In genomic region chr1:225762002-225762441, GRCh38 we compare ENCODE assay signal across 13 cellular contexts. TPM values are rescaled to one million over a fixed set of nuclear protein-coding genes. Genes with fewer than 3 reads are reported as not detected.
DNase-seq lines count a peak whose midpoint lies in the region; ATAC-seq and TF ChIP-seq lines count a peak whose summit lies in the region.
"Had no signal": no experiment of that assay in that cellular context is flagged by ENCODE, and none has a peak within 500 bp of the region (broad histone marks: within the 10 kb centered on the region; RNA-seq: fewer than 3 reads in every experiment).

No MANE protein-coding gene starts in this region.

- no peaks in the 10 kb centered on the region for H3K36me3 ChIP-seq in trophoblast cell (ENCODE audit: control insufficient read depth in 1 of 2, insufficient read depth in 2 of 2, low read length in 2 of 2)
- H3K36me3 ChIP-seq: colonic mucosa had no signal

- H3K4me2 ChIP-seq in trophoblast cell (ENCODE audit: low read length), result peak overlapping the region; percentile 32

- no peaks in the 10 kb centered on the region for H3K27me3 ChIP-seq in trophoblast cell (ENCODE audit: insufficient read depth, low read length)
- H3K27me3 ChIP-seq: colonic mucosa had no signal

- H3K9me3 ChIP-seq in trophoblast cell (ENCODE audit: insufficient read depth, low read depth, low read length), result no peaks in the 10 kb centered on the region
- H3K9me3 ChIP-seq: colonic mucosa had no signal

- H3K9ac ChIP-seq in trophoblast cell (ENCODE audit: low read length), result no peak overlapping the region

- no peaks in the 10 kb centered on the region for H3K79me2 ChIP-seq in trophoblast cell (ENCODE audit: control insufficient read depth, insufficient read depth, low read length, poor library complexity)

- H3K4me3 ChIP-seq in choroid plexus epithelial cell (ENCODE audit: low read depth, low read length) (no peak overlapping the region), trophoblast cell (ENCODE audit: low read depth, low read length) (no peak overlapping the region)
- H3K4me3 ChIP-seq: colonic mucosa had no signal

- H4K8ac ChIP-seq in trophoblast cell (ENCODE audit: low read depth, low read length), result no peak overlapping the region

- H2BK5ac ChIP-seq in trophoblast cell (ENCODE audit: low read depth, low read length, poor library complexity), result peak overlapping the region; percentile 32

- no peak for TF ChIP-seq CTCF in choroid plexus epithelial cell (conservative IDR thresholded peaks at IDR 0.05; ENCODE audit: low read depth, low read length)

- no peak overlapping the region for H3K18ac ChIP-seq in trophoblast cell (ENCODE audit: low read length)

- no peak overlapping the region for H2BK120ac ChIP-seq in trophoblast cell (ENCODE audit: insufficient read depth, low read length, poor library complexity)

- H3K27ac ChIP-seq in trophoblast cell (ENCODE audit: low read depth, low read length), result peak overlapping the region; percentile 92
- H3K27ac ChIP-seq: colonic mucosa had no signal

- peak; percentile 64 for DNase-seq in ELF-1 (ENCODE audit: low read depth, low spot score)
- DNase-seq in NCI-H2107 (lab: John Stamatoyannopoulos, UW), result peak; percentile 40
- peak; percentile 48 for DNase-seq in choroid plexus epithelial cell (ENCODE audit: low read depth)
- no peak for DNase-seq in trophoblast cell
- no peak for DNase-seq in NK-92 (lab: John Stamatoyannopoulos, UW; ENCODE audit: unreplicated experiment)
- no peak for DNase-seq in Ammon's horn (ENCODE audit: low spot score)
- no peak for DNase-seq in nucleus accumbens (lab: John Stamatoyannopoulos, UW)
- DNase-seq: colonic mucosa; DMS79 treated with DMSO at 0.1 percent for 48 hours; PC-3; small intestine; stimulated activated CD8-positive, alpha-beta memory T cell treated with anti-CD3 and anti-CD28 coated beads, Interleukin-4, amount 100 ng/mL, for 48 hours had no signal

- no peak overlapping the region for H3K14ac ChIP-seq in trophoblast cell (ENCODE audit: low read length)

- H2BK12ac ChIP-seq in trophoblast cell (ENCODE audit: low read length), result no peak overlapping the region

- H3K4ac ChIP-seq in trophoblast cell (ENCODE audit: low read depth, low read length), result no peak overlapping the region

- H3K4me1 ChIP-seq in trophoblast cell (ENCODE audit: control insufficient read depth in 1 of 2, insufficient read depth in 2 of 2, low read length in 2 of 2), result peaks cover 22 to 28% of the 10 kb centered on the region in 2 experiments
- H3K4me1 ChIP-seq: colonic mucosa had no signal

- no peak overlapping the region for H4K12ac ChIP-seq in trophoblast cell (ENCODE audit: low read depth, low read length)

- ATAC-seq in GM21381 (IDR thresholded peaks at IDR 0.05; ENCODE audit: unreplicated experiment), result no peak
- ATAC-seq: PC-3 had no signal

- WGBS in trophoblast cell (ENCODE audit: extremely low coverage, insufficient coverage, insufficient read length), result no CpG with 5 or more reads among the region's 5 CpGs

- peaks cover 16% of the 10 kb centered on the region for H3K79me1 ChIP-seq in trophoblast cell (ENCODE audit: low read length)

- H3K23ac ChIP-seq in trophoblast cell (ENCODE audit: low read length), result no peak overlapping the region

- no peak overlapping the region for H2AFZ ChIP-seq in trophoblast cell (ENCODE audit: insufficient read depth, low read length, poor library complexity)

- H4K91ac ChIP-seq in trophoblast cell (ENCODE audit: low read depth, low read length), result no peak overlapping the region

- no peak overlapping the region for H2AK5ac ChIP-seq in trophoblast cell (ENCODE audit: low read length)

RNA-seq across cellular contexts. Expression of gene SRP9, which starts 15.6 kb away (rescaled TPM):
- 268 and 277 TPM in 2 replicates for polyA plus RNA-seq in trophoblast cell (2013)

RNA-seq across cellular contexts. Expression of gene EPHX1, which starts 47.9 kb away (rescaled TPM):
- 44.6 and 45.9 TPM in 2 replicates for polyA plus RNA-seq in trophoblast cell (2013)

Comparison
In these comparisons a context has a peak if more than half of its experiments do, and no peak if none do; other contexts are left out.
1. DNase-seq: peak in ELF-1 (single experiment), NCI-H2107 (single experiment) and choroid plexus epithelial cell (single experiment); none in trophoblast cell (0 of 2), NK-92 (single experiment), Ammon's horn (single experiment) and nucleus accumbens (0 of 56).